In genomic region chr1:21669033-21669286, GRCh38 we compare ENCODE assay signal across 9 cellular contexts. TPM values are rescaled to one million over a fixed set of nuclear protein-coding genes. Genes with fewer than 3 reads are reported as not detected.
DNase-seq lines count a peak whose midpoint lies in the region; ATAC-seq and TF ChIP-seq lines count a peak whose summit lies in the region.
"Had no signal": no experiment of that assay in that cellular context is flagged by ENCODE, and none has a peak within 500 bp of the region (broad histone marks: within the 10 kb centered on the region; RNA-seq: fewer than 3 reads in every experiment).

No MANE protein-coding gene starts in this region.

- H3K4me3 ChIP-seq in Caco-2 (ENCODE audit: low read depth, low read length) = peak overlapping the region; percentile 60
- peak overlapping the region; percentile 82 for H3K4me3 ChIP-seq in SK-N-MC
- H3K4me3 ChIP-seq in fibroblast of the aortic adventitia (ENCODE audit: low read depth, low read length) = peak overlapping the region; percentile 35

- intact Hi-C loops in Caco-2 (cut with micrococcal nuclease; ENCODE audit: unreplicated experiment) = no loop called here

- CTCF ChIA-PET in Caco-2 (lab: Charles Lee) = interaction anchor here (1.3 kb wide), 1 partner anchor 9 kb away, joined by 3 read pairs; no protein-coding TSS in a partner anchor

- H3K27me3 ChIP-seq in Caco-2 (replicated peaks; ENCODE audit: control insufficient read depth, insufficient read depth, low read length) = no peaks in the 10 kb centered on the region

- peaks cover 26% of the 10 kb centered on the region for H3K36me3 Mint-ChIP-seq in Caco-2 (ENCODE audit: insufficient read depth, unreplicated experiment)
- no peaks in the 10 kb centered on the region for H3K36me3 Mint-ChIP-seq in progenitor cell of endocrine pancreas (ENCODE audit: insufficient read depth)

- no peaks in the 10 kb centered on the region for H3K27me3 Mint-ChIP-seq in Caco-2 (ENCODE audit: insufficient read depth, unreplicated experiment)
- H3K27me3 Mint-ChIP-seq in progenitor cell of endocrine pancreas = peaks cover 33% of the 10 kb centered on the region

- H3K4me1 Mint-ChIP-seq in Caco-2 (ENCODE audit: low read depth, unreplicated experiment) = no peaks in the 10 kb centered on the region
- peaks cover 22% of the 10 kb centered on the region for H3K4me1 Mint-ChIP-seq in progenitor cell of endocrine pancreas (ENCODE audit: low read depth)

- H3K36me3 ChIP-seq in Caco-2 (ENCODE audit: control insufficient read depth, insufficient read depth, low read length) (no peaks in the 10 kb centered on the region), SK-N-MC (ENCODE audit: insufficient read depth, low read length) (no peaks in the 10 kb centered on the region)

- H3K9ac ChIP-seq in SK-N-MC (ENCODE audit: insufficient read length) = peak overlapping the region; percentile 62

- DNase-seq in Caco-2 (no peak), SK-N-MC (ENCODE audit: low read depth, low spot score) (no peak), fibroblast of the aortic adventitia (ENCODE audit: low read depth) (no peak), progenitor cell of endocrine pancreas (ENCODE audit: low spot score, unreplicated experiment) (no peak), NCI-H2227 treated with DMSO at 0.1 percent for 48 hours (lab: John Stamatoyannopoulos, UW) (no peak)
- DNase-seq: NCI-H1048 had no signal

- no peak for TF ChIP-seq CTCF in Caco-2 (IDR thresholded peaks at IDR 0.05; ENCODE audit: insufficient read depth in 1 of 2, low read depth in 1 of 2, low read length in 1 of 2, severe bottlenecking in 1 of 2, unreplicated experiment in 1 of 2)
- no peak for TF ChIP-seq CTCF in fibroblast of the aortic adventitia (IDR thresholded peaks at IDR 0.05; ENCODE audit: insufficient read depth, low read length)
- TF ChIP-seq CTCF in progenitor cell of endocrine pancreas (IDR thresholded peaks at IDR 0.05; ENCODE audit: unreplicated experiment) = peak; percentile 1

- POLR2A ChIA-PET in Caco-2 (lab: Charles Lee) = interaction anchor here (0.6 kb wide), 2 partner anchors 1059 to 1675 kb away, joined by 3 to 4 read pairs; partner anchors contain the start of gene HNRNPR

- H3K4me3 Mint-ChIP-seq in Caco-2 (ENCODE audit: unreplicated experiment) = peak overlapping the region; percentile 77
- H3K4me3 Mint-ChIP-seq in progenitor cell of endocrine pancreas (ENCODE audit: low read depth) = peak overlapping the region; percentile 56

- no peak overlapping the region for H3K27ac ChIP-seq in SK-N-MC

- ATAC-seq in GM21360 (IDR thresholded peaks at IDR 0.05; ENCODE audit: unreplicated experiment) (no peak), GM18511 (IDR thresholded peaks at IDR 0.05; ENCODE audit: unreplicated experiment) (no peak), HG03442 (IDR thresholded peaks at IDR 0.05; ENCODE audit: unreplicated experiment) (no peak)

- BruUV-seq in Caco-2 (replicated peaks; lab: Mats Ljungman, UMichigan) = no TSS peak

- peaks cover 9% of the 10 kb centered on the region; the same call in 1 of the 2 replicates for H3K4me1 ChIP-seq in Caco-2

- H3K9me3 Mint-ChIP-seq in Caco-2 (ENCODE audit: unreplicated experiment) = no peaks in the 10 kb centered on the region
- no peaks in the 10 kb centered on the region for H3K9me3 Mint-ChIP-seq in progenitor cell of endocrine pancreas (ENCODE audit: low read depth)

- H3K9me3 ChIP-seq in Caco-2 = no peaks in the 10 kb centered on the region
- no peaks in the 10 kb centered on the region for H3K9me3 ChIP-seq in SK-N-MC (ENCODE audit: low read depth, low read length)

- no peak overlapping the region for H3K27ac Mint-ChIP-seq in Caco-2 (ENCODE audit: unreplicated experiment)
- no peak overlapping the region for H3K27ac Mint-ChIP-seq in progenitor cell of endocrine pancreas

RNA-seq across cellular contexts. Expression of gene RAP1GAP, which starts 0.2 kb away (rescaled TPM):
- total RNA-seq in Caco-2 (2022) (7.2 and 9.3 TPM in 2 replicates), fibroblast of the aortic adventitia (ENCODE audit: low replicate concordance) (0.08 and 0.09 TPM in 2 replicates), progenitor cell of endocrine pancreas (15.3 and 16.1 TPM in 2 replicates)
